9 cellular contexts compared by ENCODE assay signal in genomic region chr17:1177099-1177996, GRCh38. TPM values are rescaled to one million over a fixed set of nuclear protein-coding genes. Genes with fewer than 3 reads are reported as not detected.
A peak's percentile ranks its signal among the peaks of the same experiment; 100 is the strongest.
DNase-seq lines count a peak whose midpoint lies in the region; ATAC-seq and TF ChIP-seq lines count a peak whose summit lies in the region.
"Had no signal": no experiment of that assay in that cellular context is flagged by ENCODE, and none has a peak within 500 bp of the region (broad histone marks: within the 10 kb centered on the region; RNA-seq: fewer than 3 reads in every experiment).

No MANE protein-coding gene starts in this region.

- no peak for ATAC-seq in WTC11
- no peak for ATAC-seq in HG03139 (IDR thresholded peaks at IDR 0.05; ENCODE audit: unreplicated experiment)

- CTCF ChIA-PET in WTC11 (lab: Charles Lee), result interaction anchor here (1.0 to 2.5 kb wide), 5 partner anchors 10 to 121 kb away, joined by 3 to 14 read pairs (median 4); no protein-coding TSS in a partner anchor

- DNase-seq in activated T-cell treated with anti-CD3 and anti-CD28 coated beads, Interleukin-2, amount 50 U/mL, for 24 hours, result no peak
- no peak for DNase-seq in activated T-cell treated with anti-CD3 and anti-CD28 coated beads, Interleukin-2, amount 50 U/mL, for 1 hour
- no peak for DNase-seq in WTC11 (ENCODE audit: low spot score)
- peak; percentile 52 to 60 for DNase-seq in cardiac muscle cell (ENCODE audit: low read depth in 1 of 2, low spot score in 1 of 2)
- no peak for DNase-seq in GM19240 (ENCODE audit: insufficient read length, low spot score)
- DNase-seq in NCI-H1092 (lab: John Stamatoyannopoulos, UW), result no peak
- DNase-seq: NCI-H526 had no signal

- H3K4me3 ChIP-seq in cardiac muscle cell, result no peak overlapping the region

- peaks cover 10% of the 10 kb centered on the region for H3K4me1 Mint-ChIP-seq in activated T-cell treated with anti-CD3 and anti-CD28 coated beads, Interleukin-2, amount 50 U/mL, for 24 hours (ENCODE audit: low read depth)
- H3K4me1 Mint-ChIP-seq in WTC11, result peaks cover 20% of the 10 kb centered on the region

- POLR2A ChIA-PET in WTC11 (lab: Charles Lee), result no interaction called here

- peaks cover 9% of the 10 kb centered on the region for H3K4me1 ChIP-seq in cardiac muscle cell (ENCODE audit: low read depth)

- no peaks in the 10 kb centered on the region for H3K36me3 ChIP-seq in cardiac muscle cell

- H3K27me3 ChIP-seq in cardiac muscle cell, result peaks cover 16% of the 10 kb centered on the region

- no peaks in the 10 kb centered on the region for H3K36me3 Mint-ChIP-seq in activated T-cell treated with anti-CD3 and anti-CD28 coated beads, Interleukin-2, amount 50 U/mL, for 24 hours (ENCODE audit: low read depth)
- no peaks in the 10 kb centered on the region for H3K36me3 Mint-ChIP-seq in WTC11

- H3K27me3 Mint-ChIP-seq in activated T-cell treated with anti-CD3 and anti-CD28 coated beads, Interleukin-2, amount 50 U/mL, for 24 hours, result no peaks in the 10 kb centered on the region
- peaks cover 33% of the 10 kb centered on the region for H3K27me3 Mint-ChIP-seq in WTC11 (ENCODE audit: low read depth)

- no peaks in the 10 kb centered on the region for H3K9me3 ChIP-seq in cardiac muscle cell (ENCODE audit: low read depth)

- H3K9me3 Mint-ChIP-seq in activated T-cell treated with anti-CD3 and anti-CD28 coated beads, Interleukin-2, amount 50 U/mL, for 24 hours, result no peaks in the 10 kb centered on the region
- H3K9me3 Mint-ChIP-seq in WTC11, result no peaks in the 10 kb centered on the region

- no peak overlapping the region for H3K27ac Mint-ChIP-seq in activated T-cell treated with anti-CD3 and anti-CD28 coated beads, Interleukin-2, amount 50 U/mL, for 24 hours
- no peak overlapping the region for H3K27ac Mint-ChIP-seq in WTC11

- peak overlapping the region; percentile 25 for H3K4me3 Mint-ChIP-seq in activated T-cell treated with anti-CD3 and anti-CD28 coated beads, Interleukin-2, amount 50 U/mL, for 24 hours
- peak overlapping the region; percentile 77; the same call in 1 of the 2 replicates for H3K4me3 Mint-ChIP-seq in WTC11

- TF ChIP-seq CTCF in WTC11 (IDR thresholded peaks at IDR 0.05) (no peak), cardiac muscle cell (IDR thresholded peaks at IDR 0.05; ENCODE audit: low read depth, low read length) (no peak)

- H3K27ac ChIP-seq in cardiac muscle cell (no peak overlapping the region), temporal lobe (ENCODE audit: low read depth, low read length) (peak overlapping the region; percentile 34)

TF ChIP-seq in WTC11, 78 proteins besides CTCF, POLR2A, EP300 and RAD21:
- TF ChIP-seq FOXP1 (CRISPR knock-in tag; IDR thresholded peaks at IDR 0.05; ENCODE audit: borderline replicate concordance), result no peak
- TF ChIP-seq ETV6 (CRISPR knock-in tag; IDR thresholded peaks at IDR 0.05), result no peak
- TF ChIP-seq ZNF317 (CRISPR knock-in tag; IDR thresholded peaks at IDR 0.05; ENCODE audit: borderline replicate concordance, low read depth), result no peak
- no peak for TF ChIP-seq TEAD4 (CRISPR knock-in tag; IDR thresholded peaks at IDR 0.05)
- TF ChIP-seq CDX4 (CRISPR knock-in tag; IDR thresholded peaks at IDR 0.05; ENCODE audit: borderline replicate concordance), result no peak
- TF ChIP-seq ELF4 (CRISPR knock-in tag; IDR thresholded peaks at IDR 0.05; ENCODE audit: low read depth), result no peak
- TF ChIP-seq MXD4 (CRISPR knock-in tag; IDR thresholded peaks at IDR 0.05; ENCODE audit: borderline replicate concordance), result no peak
- TF ChIP-seq, protein P1, sequence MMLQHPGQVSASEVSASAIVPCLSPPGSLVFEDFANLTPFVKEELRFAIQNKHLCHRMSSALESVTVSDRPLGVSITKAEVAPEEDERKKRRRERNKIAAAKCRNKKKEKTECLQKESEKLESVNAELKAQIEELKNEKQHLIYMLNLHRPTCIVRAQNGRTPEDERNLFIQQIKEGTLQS (CRISPR knock-in tag; conservative IDR thresholded peaks at IDR 0.05), result no peak
- no peak for TF ChIP-seq CREB1 (CRISPR knock-in tag; IDR thresholded peaks at IDR 0.05)
- TF ChIP-seq FOXJ3 (CRISPR knock-in tag; IDR thresholded peaks at IDR 0.05; ENCODE audit: borderline replicate concordance), result no peak
- no peak for TF ChIP-seq ZNF138 (CRISPR knock-in tag; conservative IDR thresholded peaks at IDR 0.05)
- no peak for TF ChIP-seq NFYB (CRISPR knock-in tag; conservative IDR thresholded peaks at IDR 0.05; ENCODE audit: low read depth)
- TF ChIP-seq, protein P2, sequence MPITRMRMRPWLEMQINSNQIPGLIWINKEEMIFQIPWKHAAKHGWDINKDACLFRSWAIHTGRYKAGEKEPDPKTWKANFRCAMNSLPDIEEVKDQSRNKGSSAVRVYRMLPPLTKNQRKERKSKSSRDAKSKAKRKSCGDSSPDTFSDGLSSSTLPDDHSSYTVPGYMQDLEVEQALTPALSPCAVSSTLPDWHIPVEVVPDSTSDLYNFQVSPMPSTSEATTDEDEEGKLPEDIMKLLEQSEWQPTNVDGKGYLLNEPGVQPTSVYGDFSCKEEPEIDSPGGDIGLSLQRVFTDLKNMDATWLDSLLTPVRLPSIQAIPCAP (CRISPR knock-in tag; IDR thresholded peaks at IDR 0.05), result no peak
- TF ChIP-seq ZNF425 (CRISPR knock-in tag; conservative IDR thresholded peaks at IDR 0.05), result no peak
- no peak for TF ChIP-seq ZNF232 (CRISPR knock-in tag; IDR thresholded peaks at IDR 0.05)
- TF ChIP-seq, protein P3, sequence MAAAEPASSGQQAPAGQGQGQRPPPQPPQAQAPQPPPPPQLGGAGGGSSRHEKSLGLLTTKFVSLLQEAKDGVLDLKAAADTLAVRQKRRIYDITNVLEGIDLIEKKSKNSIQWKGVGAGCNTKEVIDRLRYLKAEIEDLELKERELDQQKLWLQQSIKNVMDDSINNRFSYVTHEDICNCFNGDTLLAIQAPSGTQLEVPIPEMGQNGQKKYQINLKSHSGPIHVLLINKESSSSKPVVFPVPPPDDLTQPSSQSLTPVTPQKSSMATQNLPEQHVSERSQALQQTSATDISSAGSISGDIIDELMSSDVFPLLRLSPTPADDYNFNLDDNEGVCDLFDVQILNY (CRISPR knock-in tag; IDR thresholded peaks at IDR 0.05), result no peak
- no peak for TF ChIP-seq ZNF423 (CRISPR knock-in tag; IDR thresholded peaks at IDR 0.05)
- no peak for TF ChIP-seq ZNF396 (CRISPR knock-in tag; IDR thresholded peaks at IDR 0.05; ENCODE audit: borderline replicate concordance)
- TF ChIP-seq, protein P4, sequence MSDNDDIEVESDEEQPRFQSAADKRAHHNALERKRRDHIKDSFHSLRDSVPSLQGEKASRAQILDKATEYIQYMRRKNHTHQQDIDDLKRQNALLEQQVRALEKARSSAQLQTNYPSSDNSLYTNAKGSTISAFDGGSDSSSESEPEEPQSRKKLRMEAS (CRISPR knock-in tag; IDR thresholded peaks at IDR 0.05), result no peak
- TF ChIP-seq, protein P5, sequence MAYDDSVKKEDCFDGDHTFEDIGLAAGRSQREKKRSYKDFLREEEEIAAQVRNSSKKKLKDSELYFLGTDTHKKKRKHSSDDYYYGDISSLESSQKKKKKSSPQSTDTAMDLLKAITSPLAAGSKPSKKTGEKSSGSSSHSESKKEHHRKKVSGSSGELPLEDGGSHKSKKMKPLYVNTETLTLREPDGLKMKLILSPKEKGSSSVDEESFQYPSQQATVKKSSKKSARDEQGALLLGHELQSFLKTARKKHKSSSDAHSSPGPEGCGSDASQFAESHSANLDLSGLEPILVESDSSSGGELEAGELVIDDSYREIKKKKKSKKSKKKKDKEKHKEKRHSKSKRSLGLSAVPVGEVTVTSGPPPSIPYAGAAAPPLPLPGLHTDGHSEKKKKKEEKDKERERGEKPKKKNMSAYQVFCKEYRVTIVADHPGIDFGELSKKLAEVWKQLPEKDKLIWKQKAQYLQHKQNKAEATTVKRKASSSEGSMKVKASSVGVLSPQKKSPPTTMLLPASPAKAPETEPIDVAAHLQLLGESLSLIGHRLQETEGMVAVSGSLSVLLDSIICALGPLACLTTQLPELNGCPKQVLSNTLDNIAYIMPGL (CRISPR knock-in tag; IDR thresholded peaks at IDR 0.05), result no peak
TF ChIP-seq in WTC11: peak in this region for 0.

RNA-seq across cellular contexts. Expression of gene ABR, which starts 2.4 kb away (rescaled TPM):
- total RNA-seq in WTC11 (2021) (38.0 to 43.7 TPM (median 41.0 TPM) in 3 replicates), cardiac muscle cell (55.4 and 67.5 TPM in 2 replicates), temporal lobe (117 TPM)
- 23.5 and 36.1 TPM in 2 replicates for polyA plus RNA-seq in cardiac muscle cell

Comparison
In these comparisons a context has a peak if more than half of its experiments do, and no peak if none do; other contexts are left out.
1. DNase-seq: peak in cardiac muscle cell (2 of 2); none in activated T-cell treated with anti-CD3 and anti-CD28 coated beads, Interleukin-2, amount 50 U/mL, for 24 hours (single experiment), activated T-cell treated with anti-CD3 and anti-CD28 coated beads, Interleukin-2, amount 50 U/mL, for 1 hour (single experiment), WTC11 (single experiment), GM19240 (single experiment) and NCI-H1092 (single experiment).